Comparison of ENCODE assay signal across 8 cellular contexts in the genomic region with DNA sequence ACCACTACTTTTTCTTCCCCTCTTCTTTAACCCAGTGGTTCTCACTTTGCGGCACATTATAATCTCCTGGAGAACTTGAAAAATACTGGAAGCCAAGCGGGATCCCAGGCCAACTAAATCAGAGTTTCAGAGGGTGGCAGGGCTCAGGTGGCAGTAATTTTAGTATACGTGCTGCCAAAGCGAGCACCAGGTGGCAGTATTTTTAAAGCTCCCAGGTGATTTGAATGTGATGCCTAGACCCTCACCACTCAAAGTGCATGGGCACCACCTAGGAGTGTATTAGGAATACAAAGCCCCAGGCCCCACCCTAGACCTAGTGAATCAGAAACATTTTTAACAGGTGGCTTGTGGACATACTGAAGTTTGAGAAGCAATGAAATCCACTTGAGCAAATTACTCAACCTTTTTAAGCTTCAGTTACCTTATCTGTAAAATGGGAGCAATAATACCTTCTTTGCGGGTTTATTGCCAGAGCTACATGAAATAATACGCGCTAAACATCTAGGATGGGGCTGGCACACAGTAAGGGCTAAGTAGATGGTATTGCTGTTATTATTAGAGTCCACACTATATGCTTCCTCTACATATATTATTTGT. TPM values are rescaled to one million over a fixed set of nuclear protein-coding genes. Genes with fewer than 3 reads are reported as not detected.
DNase-seq lines count a peak whose midpoint lies in the region; ATAC-seq and TF ChIP-seq lines count a peak whose summit lies in the region.

No MANE protein-coding gene starts in this region.

- no peaks in the 10 kb centered on the region for H3K9me3 Mint-ChIP-seq in neural crest cell
- H3K9me3 Mint-ChIP-seq in nephron progenitor cell = no peaks in the 10 kb centered on the region

- no peak for TF ChIP-seq POLR2A in NB4 (IDR thresholded peaks at IDR 0.05; ENCODE audit: extremely low read depth, insufficient read length)

- ATAC-seq in HG03342 (IDR thresholded peaks at IDR 0.05; ENCODE audit: unreplicated experiment) = no peak

- H3K36me3 Mint-ChIP-seq in neural crest cell (ENCODE audit: low read depth) (peaks cover 9% of the 10 kb centered on the region), nephron progenitor cell (ENCODE audit: low read depth) (peaks cover 21% of the 10 kb centered on the region)

- H3K4me3 ChIP-seq in NB4 (ENCODE audit: low read depth, low read length) = no peak overlapping the region

- H3K4me3 Mint-ChIP-seq in neural crest cell (no peak overlapping the region), nephron progenitor cell (no peak overlapping the region)

- H3K4me1 Mint-ChIP-seq in neural crest cell (no peaks in the 10 kb centered on the region), nephron progenitor cell (no peaks in the 10 kb centered on the region)

- no peaks in the 10 kb centered on the region for H3K27me3 Mint-ChIP-seq in neural crest cell (ENCODE audit: low read depth)
- H3K27me3 Mint-ChIP-seq in nephron progenitor cell (ENCODE audit: low read depth, poor library complexity) = peaks cover 7% of the 10 kb centered on the region

- DNase-seq in NCI-H345 (lab: John Stamatoyannopoulos, UW) = peak; percentile 7
- DNase-seq in NCI-H345 treated with DMSO at 0.1 percent for 48 hours (lab: John Stamatoyannopoulos, UW; ENCODE audit: unreplicated experiment) = no peak
- peak; percentile 24 for DNase-seq in NB4 (ENCODE audit: low read depth)
- DNase-seq in activated T-cell treated with anti-CD3 and anti-CD28 coated beads, Interleukin-2, amount 50 U/mL, for 1 hour = peak; percentile 19
- DNase-seq in neural crest cell (ENCODE audit: low read depth, low spot score) = no peak
- no peak for DNase-seq in nephron progenitor cell
- no peak for DNase-seq in NCI-H2029 treated with DMSO at 0.1 percent for 48 hours (lab: John Stamatoyannopoulos, UW)

- no peak overlapping the region for H3K27ac Mint-ChIP-seq in neural crest cell (ENCODE audit: unreplicated experiment)
- no peak overlapping the region for H3K27ac Mint-ChIP-seq in nephron progenitor cell

- peak; percentile 22 for TF ChIP-seq CTCF in NB4 (IDR thresholded peaks at IDR 0.05; ENCODE audit: low read depth, low read length)
- TF ChIP-seq CTCF in neural crest cell (conservative IDR thresholded peaks at IDR 0.05) = peak; percentile 43
- no peak for TF ChIP-seq CTCF in nephron progenitor cell (IDR thresholded peaks at IDR 0.05)

RNA-seq across cellular contexts. Expression of a gene that starts 8.3 kb away (rescaled TPM):
- total RNA-seq in neural crest cell = 27.1 and 29.6 TPM in 2 replicates

Comparison
In these comparisons a context has a peak if more than half of its experiments do, and no peak if none do; other contexts are left out.
1. DNase-seq: peak in NCI-H345 (single experiment), NB4 (single experiment) and activated T-cell treated with anti-CD3 and anti-CD28 coated beads, Interleukin-2, amount 50 U/mL, for 1 hour (single experiment); none in NCI-H345 treated with DMSO at 0.1 percent for 48 hours (single experiment), neural crest cell (single experiment), nephron progenitor cell (single experiment) and NCI-H2029 treated with DMSO at 0.1 percent for 48 hours (single experiment).